ENCODE assay signal across 11 cellular contexts in the genomic region with DNA sequence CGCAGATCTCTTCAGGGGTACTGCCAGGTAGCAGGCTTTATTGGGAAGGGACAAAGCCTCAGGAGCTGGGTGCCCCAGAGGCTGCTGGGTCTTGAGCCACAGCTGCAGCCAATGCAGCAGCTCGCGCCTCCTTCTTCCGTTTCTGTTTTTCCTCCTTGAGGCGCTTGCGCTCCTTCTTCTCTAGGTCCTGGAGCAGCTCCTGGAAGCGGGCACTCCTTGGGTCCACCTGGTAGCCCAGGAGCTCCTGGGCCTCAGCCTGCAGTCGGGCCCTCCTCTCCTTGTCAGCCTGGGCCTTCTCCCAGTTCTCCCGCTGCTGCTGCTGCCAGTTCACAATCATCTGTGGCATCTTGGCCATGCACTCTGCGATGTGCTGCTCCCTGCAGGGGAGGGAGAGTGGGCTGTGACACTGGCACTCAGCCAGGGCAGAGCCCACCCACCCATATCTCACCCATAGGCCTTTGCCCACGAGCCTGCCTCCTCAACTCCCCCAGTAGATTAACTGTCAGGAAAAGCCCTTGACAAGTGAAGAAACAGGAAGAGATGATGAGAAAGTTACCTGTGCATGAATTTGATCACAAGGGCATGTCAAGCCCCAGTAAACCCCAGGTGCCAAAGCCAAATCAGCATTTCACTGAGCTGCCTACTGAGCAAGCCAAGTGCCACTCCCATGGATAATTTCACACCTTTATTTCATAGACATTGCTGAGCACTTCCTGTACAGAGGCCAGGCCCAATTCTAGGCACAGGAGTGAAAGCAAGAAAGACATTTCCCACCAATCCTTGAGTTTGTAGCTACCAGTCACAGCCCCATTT. TPM values are rescaled to one million over a fixed set of nuclear protein-coding genes. Genes with fewer than 3 reads are reported as not detected.
A peak's percentile ranks its signal among the peaks of the same experiment; 100 is the strongest.
DNase-seq lines count a peak whose midpoint lies in the region; ATAC-seq and TF ChIP-seq lines count a peak whose summit lies in the region.
"Had no signal": no experiment of that assay in that cellular context is flagged by ENCODE, and none has a peak within 500 bp of the region (broad histone marks: within the 10 kb centered on the region; RNA-seq: fewer than 3 reads in every experiment).

No MANE protein-coding gene starts in this region.

- no peak for DNase-seq in CD8-positive, alpha-beta T cell
- DNase-seq in H4 (ENCODE audit: low spot score) (no peak), NCI-H1930 (lab: John Stamatoyannopoulos, UW) (no peak), G401 (ENCODE audit: low spot score) (no peak), NOMO-1 treated with dmso at 0.1 percent for 144 hours (lab: John Stamatoyannopoulos, UW; ENCODE audit: unreplicated experiment) (no peak)
- DNase-seq: activated CD4-positive, alpha-beta T cell treated with anti-CD3 and anti-CD28 coated beads, Interleukin-2, amount 50 U/mL, for 1 hour; NCI-H1048 had no signal

- intact Hi-C loops in CD8-positive, alpha-beta T cell (cut with DNase I, micrococcal nuclease): no loop called here

- peaks cover 13% of the 10 kb centered on the region for H3K4me1 ChIP-seq in CD8-positive, alpha-beta T cell (ENCODE audit: insufficient read depth, low read length)
- H3K4me1 ChIP-seq in neutrophil (ENCODE audit: control insufficient read depth in 1 of 2, insufficient read depth in 1 of 2, low read depth in 1 of 2, low read length in 1 of 2): peaks cover 15 to 31% of the 10 kb centered on the region in 2 experiments

- peaks cover 30% of the 10 kb centered on the region for H3K4me1 Mint-ChIP-seq in CD8-positive, alpha-beta T cell (ENCODE audit: low read depth)
- H3K4me1 Mint-ChIP-seq in brain: peaks cover 62% of the 10 kb centered on the region

- TF ChIP-seq CTCF in CD8-positive, alpha-beta T cell (IDR thresholded peaks at IDR 0.05): no peak
- TF ChIP-seq CTCF in brain (conservative IDR thresholded peaks at IDR 0.05) (no peak), neutrophil (IDR thresholded peaks at IDR 0.05) (no peak)

- no peaks in the 10 kb centered on the region for H3K9me3 Mint-ChIP-seq in CD8-positive, alpha-beta T cell
- H3K9me3 Mint-ChIP-seq in brain: peaks cover 0 to 3% (median 0%) of the 10 kb centered on the region in 5 experiments

- peaks cover 15% of the 10 kb centered on the region for H3K36me3 ChIP-seq in CD8-positive, alpha-beta T cell (ENCODE audit: insufficient read depth, low read length)
- peaks cover 6% of the 10 kb centered on the region for H3K36me3 ChIP-seq in neutrophil

- H3K27ac ChIP-seq in CD8-positive, alpha-beta T cell (ENCODE audit: low read depth, low read length): no peak overlapping the region
- peak overlapping the region; percentile 38 for H3K27ac ChIP-seq in neutrophil

- peak overlapping the region; percentile 18 for H3K4me3 Mint-ChIP-seq in CD8-positive, alpha-beta T cell
- H3K4me3 Mint-ChIP-seq in brain: peak overlapping the region; percentile 68 to 94 (median 73)

- peaks cover 55% of the 10 kb centered on the region for H3K36me3 Mint-ChIP-seq in CD8-positive, alpha-beta T cell
- peaks cover 50% of the 10 kb centered on the region for H3K36me3 Mint-ChIP-seq in brain

- no peak for ATAC-seq in CD8-positive, alpha-beta T cell

- no peak for TF ChIP-seq RAD21 in Ishikawa (IDR thresholded peaks at IDR 0.05; ENCODE audit: low read depth)

- no peak overlapping the region for H3K4me3 ChIP-seq in CD8-positive, alpha-beta T cell (ENCODE audit: low read depth, low read length)
- no peak overlapping the region for H3K4me3 ChIP-seq in neutrophil (ENCODE audit: low read depth in 1 of 2, low read length in 1 of 2)

- H3K27me3 ChIP-seq in CD8-positive, alpha-beta T cell (ENCODE audit: insufficient read depth, low read length): no peaks in the 10 kb centered on the region
- H3K27me3 ChIP-seq in neutrophil: no peaks in the 10 kb centered on the region

- H3K9me3 ChIP-seq in CD8-positive, alpha-beta T cell (ENCODE audit: low read length): no peaks in the 10 kb centered on the region
- H3K9me3 ChIP-seq in neutrophil: no peaks in the 10 kb centered on the region

- H3K27me3 Mint-ChIP-seq in CD8-positive, alpha-beta T cell (ENCODE audit: low read depth): no peaks in the 10 kb centered on the region
- peaks cover 4% of the 10 kb centered on the region for H3K27me3 Mint-ChIP-seq in brain

- peak overlapping the region; percentile 66 for H3K27ac Mint-ChIP-seq in CD8-positive, alpha-beta T cell
- peak overlapping the region; percentile 57 to 96 (median 95) for H3K27ac Mint-ChIP-seq in brain

- CTCF ChIA-PET in CD8-positive, alpha-beta T cell (lab: Charles Lee): interaction anchor here (0.9 to 3.9 kb wide), 4 partner anchors 11 to 97 kb away, joined by 3 to 26 read pairs (median 5); no protein-coding TSS in a partner anchor

- in situ Hi-C loops in G401 (cut with HindIII; ENCODE audit: low sequenced_read_pairs): no loop called here

- POLR2A ChIA-PET in CD8-positive, alpha-beta T cell (lab: Charles Lee): interaction anchor here (1.6 kb wide), 1 partner anchor 11 kb away, joined by 6 read pairs; no protein-coding TSS in a partner anchor

- TF ChIP-seq EP300 in Ishikawa (IDR thresholded peaks at IDR 0.05; ENCODE audit: borderline replicate concordance): no peak

TF ChIP-seq in Ishikawa, 13 proteins besides CTCF, POLR2A, EP300 and RAD21:
- peak; percentile 51 for TF ChIP-seq NFIC (IDR thresholded peaks at IDR 0.05)
- peak; percentile 68; the same call in 1 of the 2 replicates for TF ChIP-seq ZBTB7A (IDR thresholded peaks at IDR 0.05; ENCODE audit: low read depth)
- no peak for TF ChIP-seq REST (IDR thresholded peaks at IDR 0.05; ENCODE audit: low read depth)
- 0 out of 2 replicates have a peak, but pooled peaks have one; percentile 27 for TF ChIP-seq TCF12 (IDR thresholded peaks at IDR 0.05; ENCODE audit: low read depth)

RNA-seq across cellular contexts. Expression of gene GADD45GIP1, which starts 2.7 kb away (rescaled TPM):
- total RNA-seq in CD8-positive, alpha-beta T cell: 10 to 100 TPM; 13.2 to 14.4 TPM
- 73.8 TPM for polyA plus RNA-seq in brain (ENCODE audit: insufficient read depth, low read depth, low replicate concordance)
- 46.3 and 47.4 TPM in 2 replicates for total RNA-seq in H4 (2014; rRNA removed; shearing (Covaris generic))
- 79.7 and 124 TPM in 2 replicates for total RNA-seq in G401 (2014; rRNA removed; shearing (Covaris generic))

RNA-seq across cellular contexts. Expression of gene RAD23A, which starts 8.7 kb away (rescaled TPM):
- total RNA-seq in CD8-positive, alpha-beta T cell: 10 to 100 TPM; 86.3 to 90.8 TPM
- 343 TPM for polyA plus RNA-seq in brain (ENCODE audit: insufficient read depth, low read depth, low replicate concordance)
- 209 and 217 TPM in 2 replicates for total RNA-seq in H4 (2014; rRNA removed; shearing (Covaris generic))
- total RNA-seq in G401 (2014; rRNA removed; shearing (Covaris generic)): 76.4 and 88.8 TPM in 2 replicates

RNA-seq across cellular contexts. Expression of gene DAND5, which starts 15.0 kb away (rescaled TPM):
- not detected for total RNA-seq in CD8-positive, alpha-beta T cell
- 0.56 TPM for polyA plus RNA-seq in brain (ENCODE audit: insufficient read depth, low read depth, low replicate concordance)
- total RNA-seq in H4 (2014; rRNA removed; shearing (Covaris generic)): 0.06 TPM in 1 of 2 replicates, not detected in the other
- total RNA-seq in G401 (2014; rRNA removed; shearing (Covaris generic)): 0.18 TPM in 1 of 2 replicates, not detected in the other
- total RNA-seq: mononuclear cell had no signal

RNA-seq across cellular contexts. Expression of gene CALR, which starts 15.9 kb away (rescaled TPM):
- 100 to 1,000 TPM; 618 to 650 TPM for total RNA-seq in CD8-positive, alpha-beta T cell
- 637 TPM for polyA plus RNA-seq in brain (ENCODE audit: insufficient read depth, low read depth, low replicate concordance)
- total RNA-seq in H4 (2014; rRNA removed; shearing (Covaris generic)): 1,463 and 1,526 TPM in 2 replicates
- total RNA-seq in G401 (2014; rRNA removed; shearing (Covaris generic)): 1,471 and 1,755 TPM in 2 replicates

RNA-seq across cellular contexts. Expression of gene FARSA, which starts 20.8 kb away (rescaled TPM):
- 10 to 100 TPM; 17.4 to 17.5 TPM for total RNA-seq in CD8-positive, alpha-beta T cell
- polyA plus RNA-seq in brain (ENCODE audit: insufficient read depth, low read depth, low replicate concordance): 156 TPM
- 59.4 and 90.9 TPM in 2 replicates for total RNA-seq in H4 (2014; rRNA removed; shearing (Covaris generic))
- 142 and 150 TPM in 2 replicates for total RNA-seq in G401 (2014; rRNA removed; shearing (Covaris generic))
